ENCODE assay signal across 11 cellular contexts in genomic region chr3:41836360-41837134, GRCh38.
A peak's percentile ranks its signal among the peaks of the same experiment; 100 is the strongest.
DNase-seq lines count a peak whose midpoint lies in the region; ATAC-seq, FAIRE-seq and TF ChIP-seq lines count a peak whose summit lies in the region.
"Had no signal": no experiment of that assay in that cellular context is flagged by ENCODE, and none has a peak within 500 bp of the region (broad histone marks: within the 10 kb centered on the region; RNA-seq: fewer than 3 reads in every experiment).

No MANE protein-coding gene starts in this region.

- H3K4me3 ChIP-seq in GM12865 (ENCODE audit: low read depth, low read length) (no peak overlapping the region), GM12878 (no peak overlapping the region), coronary artery (no peak overlapping the region)

- intact Hi-C loops in GM12878 (cut with micrococcal nuclease; ENCODE audit: unreplicated experiment) = no loop called here

- 36% methylated on average over 11 of the region's 11 CpGs for WGBS in GM12878 (ENCODE audit: insufficient coverage, insufficient replicate concordance, low lambda C conversion rate, missing lambda C conversion rate)

- no peaks in the 10 kb centered on the region for H3K27me3 ChIP-seq in GM12878 (replicated peaks in 1 of 2; ENCODE audit: control insufficient read depth in 2 of 2, insufficient read depth in 2 of 2, low read length in 1 of 2)

- no peak overlapping the region for H2AFZ ChIP-seq in GM12878 (ENCODE audit: control insufficient read depth, low read depth, low read length)

- H3K27ac ChIP-seq in GM12878 (ENCODE audit: control insufficient read depth, insufficient read depth) (no peak overlapping the region), coronary artery (no peak overlapping the region)

- POLR2A ChIA-PET in GM12878 (lab: Charles Lee) = no interaction called here

- TF ChIP-seq CTCF in GM12865 (IDR thresholded peaks at IDR 0.05; ENCODE audit: insufficient read depth, low read depth, low read length, missing control alignments) (no peak), GM12878 (IDR thresholded peaks at IDR 0.05 in 2 of 3, conservative IDR thresholded peaks at IDR 0.05 in 1 of 3; ENCODE audit: control insufficient read depth in 2 of 3, extremely low read depth in 1 of 3, insufficient read depth in 1 of 3, low read depth in 3 of 3, low read length in 3 of 3) (no peak), coronary artery (IDR thresholded peaks at IDR 0.05) (no peak)

- TF ChIP-seq EP300 in GM12878 (IDR thresholded peaks at IDR 0.05; ENCODE audit: borderline replicate concordance in 1 of 2, control insufficient read depth in 1 of 2, low read depth in 2 of 2, low read length in 2 of 2) = peak in 1 of 2 experiments; percentile 52; a peak in 1 of 4 replicates

- ATAC-seq in GM18867 (IDR thresholded peaks at IDR 0.05; ENCODE audit: unreplicated experiment) (peak; percentile 60), HG03159 (IDR thresholded peaks at IDR 0.05; ENCODE audit: unreplicated experiment) (peak; percentile 85), GM12878 (peak; percentile 91)

- H3K4me2 ChIP-seq in GM12878 (ENCODE audit: control insufficient read depth, insufficient read depth) = peak overlapping the region; percentile 31; the same call in 1 of the 2 replicates

- H3K9me3 ChIP-seq in GM12878 (replicated peaks; ENCODE audit: control insufficient read depth, insufficient read depth, low read length) = no peaks in the 10 kb centered on the region

- DNase-seq in GM12865 (ENCODE audit: low read depth) (peak; percentile 76), GM12878 (ENCODE audit: low read depth, low spot score) (no peak), coronary artery (ENCODE audit: low spot score) (no peak), NCI-H1436 (lab: John Stamatoyannopoulos, UW) (no peak), ecto neural progenitor cell (ENCODE audit: low spot score) (no peak), occipital lobe (lab: John Stamatoyannopoulos, UW) (no peak)
- DNase-seq: activated CD8-positive, alpha-beta memory T cell treated with anti-CD3 and anti-CD28 coated beads, Interleukin-2, amount 50 U/mL, for 4 hours; CD8-positive, alpha-beta memory T cell; effector memory CD4-positive, alpha-beta T cell had no signal

- BruUV-seq in GM12878 (replicated peaks; lab: Mats Ljungman, UMichigan) = no TSS peak

- no peaks in the 10 kb centered on the region for H4K20me1 ChIP-seq in GM12878 (ENCODE audit: control insufficient read depth, insufficient read depth)

- CTCF ChIA-PET in GM12878 (lab: Yijun Ruan, JAX) = no interaction called here

- no peak for TF ChIP-seq RAD21 in GM12878 (IDR thresholded peaks at IDR 0.05; ENCODE audit: insufficient read depth, low read depth, low read length)

- no peak overlapping the region for H3K9ac ChIP-seq in GM12878 (ENCODE audit: control insufficient read depth, insufficient read depth, low read length)

- in situ Hi-C loops in GM12878 (cut with MboI) = no loop called here

- H3K4me1 ChIP-seq in GM12878 (ENCODE audit: control insufficient read depth, insufficient read depth, low read length) = peaks cover 9% of the 10 kb centered on the region

- FAIRE-seq in GM12878 (lab: Jason Lieb, UNC) = no peak

- RAD21 ChIA-PET in GM12878 (lab: Charles Lee; ENCODE audit: unreplicated experiment) = no interaction called here

- SMC1A ChIA-PET in GM12878 (lab: Charles Lee; ENCODE audit: uncharacterized antibody, unreplicated experiment) = no interaction called here

- H3K79me2 ChIP-seq in GM12878 (ENCODE audit: control insufficient read depth, insufficient read depth, low read length) = no peaks in the 10 kb centered on the region

- H3K36me3 ChIP-seq in GM12878 (ENCODE audit: control insufficient read depth in 2 of 2, insufficient read depth in 2 of 2, low read length in 1 of 2) = no peaks in the 10 kb centered on the region

- TF ChIP-seq POLR2A in GM12878 (IDR thresholded peaks at IDR 0.05; ENCODE audit: low read depth, low read length) = no peak

TF ChIP-seq in GM12878, 131 proteins besides CTCF, POLR2A, EP300 and RAD21 (continues in another document):
- TF ChIP-seq TCF12 (IDR thresholded peaks at IDR 0.05; ENCODE audit: low read depth, low read length) (0 out of 2 replicates have a peak, but pooled peaks have one; percentile 4), GABPA (IDR thresholded peaks at IDR 0.05; ENCODE audit: low read depth) (peak; percentile 64), PAX8 (IDR thresholded peaks at IDR 0.05) (no peak), BCL3 (IDR thresholded peaks at IDR 0.05; ENCODE audit: borderline replicate concordance, insufficient read depth, low read depth, low read length, poor library complexity, severe bottlenecking) (peak; percentile 30), TAF1 (IDR thresholded peaks at IDR 0.05; ENCODE audit: borderline replicate concordance, low read depth, low read length) (no peak), SIX5 (IDR thresholded peaks at IDR 0.05; ENCODE audit: low read depth, low read length, severe bottlenecking) (no peak), CHD4 (IDR thresholded peaks at IDR 0.05) (no peak), IKZF2 (IDR thresholded peaks at IDR 0.05) (peak in 1 of 2 experiments; percentile 27; a peak in 2 of 4 replicates), USF1 (IDR thresholded peaks at IDR 0.05; ENCODE audit: borderline replicate concordance, extremely low read length, insufficient read depth, low read depth, low read length) (no peak), PML (IDR thresholded peaks at IDR 0.05; ENCODE audit: low read length) (peak; percentile 64; the same call in 1 of the 2 replicates), IRF4 (IDR thresholded peaks at IDR 0.05; ENCODE audit: low read depth, low read length) (peak; percentile 94), CREM (IDR thresholded peaks at IDR 0.05; ENCODE audit: low read depth) (peak; percentile 79), TCF3 (IDR thresholded peaks at IDR 0.05; ENCODE audit: borderline replicate concordance, insufficient read depth, low read depth, low read length) (0 out of 2 replicates have a peak, but pooled peaks have one; percentile 37), NFIC (IDR thresholded peaks at IDR 0.05; ENCODE audit: low read depth, low read length) (peak; percentile 98), HDAC6 (IDR thresholded peaks at IDR 0.05; ENCODE audit: unreplicated experiment) (no peak), ATF7 (IDR thresholded peaks at IDR 0.05; ENCODE audit: low read depth) (no peak), BCL11A (IDR thresholded peaks at IDR 0.05; ENCODE audit: low read depth, low read length) (peak; percentile 86), ETV6 (conservative IDR thresholded peaks at IDR 0.05 in 1 of 2, IDR thresholded peaks at IDR 0.05 in 1 of 2; ENCODE audit: borderline replicate concordance in 1 of 2, low read depth in 1 of 2) (peak in 1 of 2 experiments; percentile 57; a peak in 2 of 4 replicates), JUNB (IDR thresholded peaks at IDR 0.05) (peak; percentile 98), SREBF2 (IDR thresholded peaks at IDR 0.05; ENCODE audit: low read length) (no peak), REST (IDR thresholded peaks at IDR 0.05; ENCODE audit: low read depth, low read length) (no peak), LARP7 (IDR thresholded peaks at IDR 0.05) (no peak), RUNX3 (IDR thresholded peaks at IDR 0.05; ENCODE audit: low read length) (peak; percentile 95), PAX5 (IDR thresholded peaks at IDR 0.05; ENCODE audit: borderline replicate concordance, low read depth, low read length) (peak; percentile 43; the same call in 1 of the 2 replicates), SRF (IDR thresholded peaks at IDR 0.05; ENCODE audit: low read depth in 2 of 2, low read length in 2 of 2) (0 out of 4 replicates have a peak, but pooled peaks of 1 of the 2 experiments have one; percentile 53), NR2F1 (conservative IDR thresholded peaks at IDR 0.05) (no peak)
